ENCODE assay signal across 10 cellular contexts in the genomic region with DNA sequence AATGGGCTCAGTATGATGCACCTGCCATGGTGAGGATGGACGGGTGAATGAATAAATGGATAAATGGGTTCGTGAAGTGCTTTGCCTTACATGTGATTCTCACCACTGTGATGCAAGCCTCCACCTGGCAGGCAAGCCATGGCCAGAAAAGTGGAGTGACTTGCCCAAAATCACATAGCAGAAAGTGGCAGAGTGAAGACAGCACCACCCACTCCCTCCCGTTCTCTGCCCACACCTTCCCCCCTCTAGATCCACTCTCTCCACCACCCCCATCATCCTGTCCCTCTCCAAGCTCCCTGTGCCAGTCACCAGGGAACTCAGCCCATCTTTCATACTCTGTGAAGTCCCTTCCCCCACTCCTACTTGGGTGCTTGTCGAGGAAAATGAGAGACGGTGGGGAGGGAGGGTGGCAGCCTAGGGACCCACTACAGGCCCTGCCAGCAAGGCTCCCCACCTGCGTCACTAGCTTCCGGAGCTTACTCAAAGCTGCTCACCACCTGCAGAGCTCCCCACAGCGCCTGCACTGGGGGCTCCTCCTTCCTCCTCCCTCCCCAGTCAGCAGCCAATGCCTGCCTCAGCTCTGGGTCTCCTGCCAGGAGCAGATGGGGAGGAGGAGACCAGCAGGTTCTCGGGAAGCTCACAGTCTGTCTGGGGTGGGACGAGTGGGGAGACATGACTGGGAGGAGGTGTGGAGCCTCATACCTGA.
A peak's percentile ranks its signal among the peaks of the same experiment; 100 is the strongest.
DNase-seq lines count a peak whose midpoint lies in the region; ATAC-seq, FAIRE-seq and TF ChIP-seq lines count a peak whose summit lies in the region.
"Had no signal": no experiment of that assay in that cellular context is flagged by ENCODE, and none has a peak within 500 bp of the region (broad histone marks: within the 10 kb centered on the region; RNA-seq: fewer than 3 reads in every experiment).

No MANE protein-coding gene starts in this region.

- TF ChIP-seq CTCF in Peyer's patch (IDR thresholded peaks at IDR 0.05) (no peak), GM13977 (IDR thresholded peaks at IDR 0.05; ENCODE audit: extremely low read depth, insufficient read depth, missing control alignments) (no peak)

- H3K36me3 ChIP-seq in Peyer's patch: no peaks in the 10 kb centered on the region
- H3K36me3 ChIP-seq: prostate gland had no signal

- DNase-seq in GM12891 (ENCODE audit: insufficient read length, low spot score) (no peak), Peyer's patch (peak in 2 of 3 donors; percentile 75 to 77), activated T-helper 1 cell treated with Interleukin-2 at 50 U/mL for 16 hours (ENCODE audit: low read depth) (peak; percentile 24), nucleus accumbens (lab: John Stamatoyannopoulos, UW) (peak in 38 of 56 donors; percentile 11 to 89 (median 47)), RKO (ENCODE audit: low spot score) (no peak), GM13977 (ENCODE audit: low spot score) (no peak), erythroblast (lab: John Stamatoyannopoulos, UW) (no peak)

- no peak for TF ChIP-seq POLR2A in GM12891 (IDR thresholded peaks at IDR 0.05; ENCODE audit: low read depth, low read length)
- no peak for TF ChIP-seq POLR2A in Peyer's patch (IDR thresholded peaks at IDR 0.05)
- no peak for TF ChIP-seq POLR2A in erythroblast (IDR thresholded peaks at IDR 0.05; ENCODE audit: low read length)

- FAIRE-seq in GM12891 (lab: Jason Lieb, UNC): peak; percentile 64
- FAIRE-seq: H54 had no signal

- H3K4me1 ChIP-seq in Peyer's patch: peaks cover 0 to 12% (median 5%) of the 10 kb centered on the region in 4 donors
- H3K4me1 ChIP-seq: prostate gland had no signal

- no peak for ATAC-seq in HG02840 (IDR thresholded peaks at IDR 0.05; ENCODE audit: low FRiP score, unreplicated experiment)

- no peak overlapping the region for H3K27ac ChIP-seq in Peyer's patch
- H3K27ac ChIP-seq: prostate gland had no signal

- in situ Hi-C loops in GM13977 (cut with MboI; ENCODE audit: low pct_unique_long_range_greater_than_20kb, low sequenced_read_pairs, unreplicated experiment): no loop called here

- no peaks in the 10 kb centered on the region for H3K9me3 ChIP-seq in Peyer's patch
- H3K9me3 ChIP-seq: prostate gland had no signal

- peaks cover 0 to 6% of the 10 kb centered on the region in 2 donors for H3K27me3 ChIP-seq in Peyer's patch

- H3K4me3 ChIP-seq in Peyer's patch: no peak overlapping the region
- H3K4me3 ChIP-seq: prostate gland had no signal

TF ChIP-seq in GM12891, 5 proteins besides CTCF, POLR2A, EP300 and RAD21:
- TF ChIP-seq POU2F2 (IDR thresholded peaks at IDR 0.05; ENCODE audit: low read depth, low read length) (no peak), TAF1 (IDR thresholded peaks at IDR 0.05; ENCODE audit: low read depth, low read length) (no peak), PAX5 (IDR thresholded peaks at IDR 0.05; ENCODE audit: insufficient read depth, low read length, severe bottlenecking) (no peak), POLR2AphosphoS5 (IDR thresholded peaks at IDR 0.05; ENCODE audit: low read depth, low read length) (no peak), SPI1 (IDR thresholded peaks at IDR 0.05; ENCODE audit: low read depth, low read length) (no peak)

Comparison
In these comparisons a context has a peak if more than half of its experiments do, and no peak if none do; other contexts are left out.
1. DNase-seq: peak in Peyer's patch (2 of 3), activated T-helper 1 cell treated with Interleukin-2 at 50 U/mL for 16 hours (single experiment) and nucleus accumbens (38 of 56); none in GM12891 (single experiment), RKO (single experiment), GM13977 (single experiment) and erythroblast (0 of 2).